In genomic region chr13:102912599-102912998, GRCh38 we compare ENCODE assay signal across 15 cellular contexts.
DNase-seq lines count a peak whose midpoint lies in the region; ATAC-seq, FAIRE-seq and TF ChIP-seq lines count a peak whose summit lies in the region.
"Had no signal": no experiment of that assay in that cellular context is flagged by ENCODE, and none has a peak within 500 bp of the region (broad histone marks: within the 10 kb centered on the region; RNA-seq: fewer than 3 reads in every experiment).

No MANE protein-coding gene starts in this region.

- peaks cover 2 to 15% (median 8%) of the 10 kb centered on the region in 4 donors for H3K4me1 ChIP-seq in liver (ENCODE audit: control insufficient read depth in 4 of 4, insufficient read depth in 4 of 4, low read length in 3 of 4)
- peaks cover 10% of the 10 kb centered on the region for H3K4me1 ChIP-seq in HepG2 (ENCODE audit: insufficient read depth, low read length)
- peaks cover 45% of the 10 kb centered on the region for H3K4me1 ChIP-seq in foreskin keratinocyte
- H3K4me1 ChIP-seq in trophoblast cell (ENCODE audit: control insufficient read depth in 1 of 2, insufficient read depth in 2 of 2, low read length in 2 of 2): peaks cover 3 to 7% of the 10 kb centered on the region in 2 experiments
- H3K4me1 ChIP-seq: BLaER1 had no signal

- ATAC-seq in HepG2 (no peak), foreskin keratinocyte (no peak)

- H3K4ac ChIP-seq in trophoblast cell (ENCODE audit: low read depth, low read length): no peak overlapping the region

- no peak overlapping the region for H3K4me2 ChIP-seq in HepG2 (ENCODE audit: low read depth, low read length)
- H3K4me2 ChIP-seq in trophoblast cell (ENCODE audit: low read length): no peak overlapping the region
- H3K4me2 ChIP-seq: BLaER1 had no signal

- in situ Hi-C loops in HepG2 (cut with HindIII; ENCODE audit: extremely low pct_ligation_motif_present, low pct_unique_long_range_greater_than_20kb): loop anchor here (25.0 kb wide), 1 partner anchor 225 kb away; no protein-coding TSS in a partner anchor

- CTCF ChIA-PET in HepG2 (lab: Yijun Ruan, JAX; ENCODE audit: low intra/inter-chr PET ratio, low total read pairs): no interaction called here

- H3K36me3 ChIP-seq in liver (ENCODE audit: control insufficient read depth in 4 of 4, insufficient read depth in 3 of 4, low read depth in 1 of 4, low read length in 3 of 4) (no peaks in the 10 kb centered on the region), HepG2 (replicated peaks in 1 of 2; ENCODE audit: control insufficient read depth in 1 of 2, insufficient read depth in 2 of 2, low read length in 2 of 2) (no peaks in the 10 kb centered on the region), trophoblast cell (ENCODE audit: control insufficient read depth in 1 of 2, insufficient read depth in 2 of 2, low read length in 2 of 2) (no peaks in the 10 kb centered on the region)
- H3K36me3 ChIP-seq: BLaER1 had no signal

- no peak overlapping the region for H3K18ac ChIP-seq in trophoblast cell (ENCODE audit: low read length)

- POLR2A ChIA-PET in HepG2 (lab: Yijun Ruan, JAX): no interaction called here

- FAIRE-seq in HepG2 (lab: Jason Lieb, UNC): no peak
- FAIRE-seq in RCC 7860 (lab: Jason Lieb, UNC): no peak

- DNase-seq in HepG2 (ENCODE audit: low spot score): no peak
- DNase-seq in foreskin keratinocyte: no peak
- no peak for DNase-seq in trophoblast cell
- no peak for DNase-seq in RCC 7860 (ENCODE audit: low spot score)
- no peak for DNase-seq in NCI-H2227 treated with DMSO at 0.1 percent for 48 hours (lab: John Stamatoyannopoulos, UW)
- no peak for DNase-seq in COR-L47 (lab: John Stamatoyannopoulos, UW)
- DNase-seq: 8988T; Calu3; CD4-positive, alpha-beta memory T cell; DMS79 treated with DMSO at 0.1 percent for 48 hours; GF-D8; GM23248; HCEC 1CT had no signal

- intact Hi-C loops in HepG2 (cut with micrococcal nuclease; ENCODE audit: unreplicated experiment): no loop called here

- no peaks in the 10 kb centered on the region for H3K9me3 ChIP-seq in liver (ENCODE audit: control insufficient read depth in 4 of 4, low read length in 3 of 4)
- H3K9me3 ChIP-seq in HepG2 (ENCODE audit: low read length): no peaks in the 10 kb centered on the region
- H3K9me3 ChIP-seq in trophoblast cell (ENCODE audit: insufficient read depth, low read depth, low read length): no peaks in the 10 kb centered on the region
- H3K9me3 ChIP-seq: BLaER1 had no signal

- no peaks in the 10 kb centered on the region for H3K79me2 ChIP-seq in HepG2 (ENCODE audit: insufficient read depth, low read length)
- H3K79me2 ChIP-seq in trophoblast cell (ENCODE audit: control insufficient read depth, insufficient read depth, low read length, poor library complexity): no peaks in the 10 kb centered on the region

- no peak overlapping the region for H2AFZ ChIP-seq in HepG2 (ENCODE audit: low read length)
- H2AFZ ChIP-seq in trophoblast cell (ENCODE audit: insufficient read depth, low read length, poor library complexity): no peak overlapping the region
- H2AFZ ChIP-seq: GM23248 had no signal

- H4K12ac ChIP-seq in trophoblast cell (ENCODE audit: low read depth, low read length): no peak overlapping the region

- H4K91ac ChIP-seq in trophoblast cell (ENCODE audit: low read depth, low read length): peak overlapping the region; percentile 7

- no peak overlapping the region for H4K8ac ChIP-seq in trophoblast cell (ENCODE audit: low read depth, low read length)

- H3K9ac ChIP-seq in liver (ENCODE audit: low read depth in 1 of 2, low read length in 2 of 2): no peak overlapping the region
- no peak overlapping the region for H3K9ac ChIP-seq in HepG2 (ENCODE audit: insufficient read depth, low read depth, low read length)
- no peak overlapping the region for H3K9ac ChIP-seq in trophoblast cell (ENCODE audit: low read length)
- H3K9ac ChIP-seq: BLaER1, GM23248 had no signal

- H2BK120ac ChIP-seq in trophoblast cell (ENCODE audit: insufficient read depth, low read length, poor library complexity): peak overlapping the region; percentile 59

- H3K4me3 ChIP-seq in liver (ENCODE audit: low read depth in 1 of 3, low read length in 3 of 3) (no peak overlapping the region), HepG2 (replicated peaks in 1 of 3; ENCODE audit: insufficient read depth in 1 of 3, low read depth in 2 of 3, low read length in 3 of 3) (no peak overlapping the region), trophoblast cell (ENCODE audit: low read depth, low read length) (no peak overlapping the region)
- H3K4me3 ChIP-seq: BLaER1, GM23248 had no signal

- H2BK12ac ChIP-seq in trophoblast cell (ENCODE audit: low read length): peak overlapping the region; percentile 79

- TF ChIP-seq CTCF in liver (IDR thresholded peaks at IDR 0.05; ENCODE audit: low read depth, low read length, missing input control) (no peak), HepG2 (CRISPR knock-in tag; IDR thresholded peaks at IDR 0.05) (no peak), foreskin keratinocyte (conservative IDR thresholded peaks at IDR 0.05) (no peak)

- no TSS peak for BruUV-seq in HepG2 (replicated peaks; lab: Mats Ljungman, UMichigan)

- no peak overlapping the region for H3K14ac ChIP-seq in trophoblast cell (ENCODE audit: low read length)

- H3K79me1 ChIP-seq in trophoblast cell (ENCODE audit: low read length): peaks cover 5% of the 10 kb centered on the region

- H3K27me3 ChIP-seq in liver (ENCODE audit: control insufficient read depth in 4 of 4, insufficient read depth in 4 of 4, low read length in 3 of 4) (no peaks in the 10 kb centered on the region), HepG2 (ENCODE audit: control insufficient read depth in 1 of 2, insufficient read depth in 2 of 2, low read length in 2 of 2) (peaks cover 0 to 1% of the 10 kb centered on the region in 2 experiments; a peak in 2 of 5 replicates), foreskin keratinocyte (no peaks in the 10 kb centered on the region), trophoblast cell (ENCODE audit: insufficient read depth, low read length) (no peaks in the 10 kb centered on the region)
- H3K27me3 ChIP-seq: BLaER1 had no signal

- 41% methylated on average over 3 of the region's 3 CpGs for WGBS in liver
- WGBS in HepG2 (ENCODE audit: low lambda C conversion rate): 14% methylated on average over 3 of the region's 3 CpGs
- no CpG with 5 or more reads among the region's 3 CpGs for WGBS in trophoblast cell (ENCODE audit: extremely low coverage, insufficient coverage, insufficient read length)

- H2AK5ac ChIP-seq in trophoblast cell (ENCODE audit: low read length): peak overlapping the region; percentile 71

- no peak for TF ChIP-seq RAD21 in liver (IDR thresholded peaks at IDR 0.05)
- no peak for TF ChIP-seq RAD21 in HepG2 (CRISPR knock-in tag; IDR thresholded peaks at IDR 0.05)

- TF ChIP-seq EP300 in HepG2 (IDR thresholded peaks at IDR 0.05; ENCODE audit: low read depth in 2 of 2, low read length in 2 of 2) (no peak), HepG2 (CRISPR knock-in tag; IDR thresholded peaks at IDR 0.05; ENCODE audit: borderline replicate concordance) (no peak)

- no peak for TF ChIP-seq POLR2A in HepG2 (IDR thresholded peaks at IDR 0.05; ENCODE audit: insufficient read depth in 1 of 2, low read depth in 2 of 2, low read length in 2 of 2)

- H3K27ac ChIP-seq in liver (ENCODE audit: low read depth in 1 of 2, low read length in 2 of 2) (no peak overlapping the region), HepG2 (ENCODE audit: extremely low read length, insufficient read depth, low read length) (no peak overlapping the region), foreskin keratinocyte (peak overlapping the region; percentile 56), trophoblast cell (ENCODE audit: low read depth, low read length) (no peak overlapping the region)
- H3K27ac ChIP-seq: BLaER1, GM23248 had no signal

- H4K20me1 ChIP-seq in HepG2 (ENCODE audit: insufficient read depth, low read length): no peaks in the 10 kb centered on the region
- H4K20me1 ChIP-seq: BLaER1 had no signal

- H3K23ac ChIP-seq in trophoblast cell (ENCODE audit: low read length): no peak overlapping the region

- H2BK5ac ChIP-seq in trophoblast cell (ENCODE audit: low read depth, low read length, poor library complexity): no peak overlapping the region

TF ChIP-seq in liver, 16 proteins besides CTCF, POLR2A, EP300 and RAD21 (continues in another document):
- no peak for TF ChIP-seq TAF1 (conservative IDR thresholded peaks at IDR 0.05)
- TF ChIP-seq, protein P1, sequence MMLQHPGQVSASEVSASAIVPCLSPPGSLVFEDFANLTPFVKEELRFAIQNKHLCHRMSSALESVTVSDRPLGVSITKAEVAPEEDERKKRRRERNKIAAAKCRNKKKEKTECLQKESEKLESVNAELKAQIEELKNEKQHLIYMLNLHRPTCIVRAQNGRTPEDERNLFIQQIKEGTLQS (IDR thresholded peaks at IDR 0.05): no peak
- no peak for TF ChIP-seq FOXA1 (IDR thresholded peaks at IDR 0.05)
- peak in 1 of 2 donors; percentile 41 for TF ChIP-seq JUND (IDR thresholded peaks at IDR 0.05)
- TF ChIP-seq HNF4A (conservative IDR thresholded peaks at IDR 0.05): peak; percentile 85 to 95
- no peak for TF ChIP-seq EGR1 (IDR thresholded peaks at IDR 0.05; ENCODE audit: low read depth in 2 of 2)
- TF ChIP-seq HNF4G (IDR thresholded peaks at IDR 0.05): peak; percentile 51
- TF ChIP-seq MAX (IDR thresholded peaks at IDR 0.05): no peak
- no peak for TF ChIP-seq NR2F2 (IDR thresholded peaks at IDR 0.05)
- TF ChIP-seq RXRA (IDR thresholded peaks at IDR 0.05): peak in 1 of 2 donors; percentile 49

TF ChIP-seq in HepG2, 621 proteins besides CTCF, POLR2A, EP300 and RAD21 (continues in another document):
- no peak for TF ChIP-seq LCORL (IDR thresholded peaks at IDR 0.05)
- TF ChIP-seq LCORL (CRISPR knock-in tag; IDR thresholded peaks at IDR 0.05): no peak
